8 cellular contexts compared by ENCODE assay signal in genomic region chr10:16817125-16818019, GRCh38. TPM values are rescaled to one million over a fixed set of nuclear protein-coding genes. Genes with fewer than 3 reads are reported as not detected.
DNase-seq lines count a peak whose midpoint lies in the region; ATAC-seq and TF ChIP-seq lines count a peak whose summit lies in the region.

TSS of gene RSU1 (minus strand) at chr10:16817424. CDS start at chr10:16817081, 343 bp downstream.

- no peaks in the 10 kb centered on the region for H3K27me3 ChIP-seq in left lung

- no peak for TF ChIP-seq CTCF in CD14-positive monocyte (IDR thresholded peaks at IDR 0.05)
- TF ChIP-seq CTCF in left lung (IDR thresholded peaks at IDR 0.05): no peak

- H3K4me1 ChIP-seq in left lung: peaks cover 12 to 33% of the 10 kb centered on the region in 2 donors

- H3K9me3 Mint-ChIP-seq in CD14-positive monocyte: peaks cover 5 to 10% (median 8%) of the 10 kb centered on the region in 7 donors

- intact Hi-C loops in CD14-positive monocyte (cut with micrococcal nuclease): loop anchor here in 1 of 2 donors (10.0 kb wide), 1 partner anchor 1837 kb away; the partner anchor contains the start of genes ARL5B and NSUN6
- intact Hi-C loops in left lung (cut with DNase I): no loop called here

- no peaks in the 10 kb centered on the region for H3K36me3 ChIP-seq in left lung

- H3K4me1 Mint-ChIP-seq in CD14-positive monocyte: peaks cover 53% of the 10 kb centered on the region

- H3K27ac Mint-ChIP-seq in CD14-positive monocyte: peak within 1 kb of the TSS; percentile 81 to 97 (median 93)

- peaks cover 0 to 9% of the 10 kb centered on the region in 2 donors for H3K9me3 ChIP-seq in left lung

- H3K4me3 Mint-ChIP-seq in CD14-positive monocyte: peak within 1 kb of the TSS; percentile 87 to 98

- peaks cover 0 to 10% (median 5%) of the 10 kb centered on the region in 3 donors for H3K27me3 Mint-ChIP-seq in CD14-positive monocyte (ENCODE audit: low read depth in 3 of 3)

- H3K27ac ChIP-seq in left lung: peak within 1 kb of the TSS; percentile 94 to 95

- peak within 1 kb of the TSS; percentile 71 to 88 for H3K4me3 ChIP-seq in left lung

- H3K36me3 Mint-ChIP-seq in CD14-positive monocyte: peaks cover 16 to 22% of the 10 kb centered on the region in 2 donors

- peak; percentile 100 for DNase-seq in CD14-positive monocyte (ENCODE audit: low spot score)
- peak; percentile 99 for DNase-seq in NCI-H82 (lab: John Stamatoyannopoulos, UW)
- peak; percentile 100 for DNase-seq in activated CD4-positive, alpha-beta T cell treated with anti-CD3 and anti-CD28 coated beads, Interleukin-2, amount 50 U/mL, for 48 hours
- peak; percentile 100 for DNase-seq in dermis blood vessel endothelial cell
- peak; percentile 99 to 100 for DNase-seq in left lung
- peak; percentile 99 for DNase-seq in stimulated activated CD4-positive, alpha-beta T cell treated with anti-CD3 and anti-CD28 coated beads, Interleukin-2, amount 100 ng/mL, for 48 hours

- peak; percentile 98 for ATAC-seq in GM19397 (IDR thresholded peaks at IDR 0.05; ENCODE audit: unreplicated experiment)
- peak; percentile 98 for ATAC-seq in HG03571 (IDR thresholded peaks at IDR 0.05; ENCODE audit: unreplicated experiment)
- ATAC-seq in left lung: peak; percentile 97

RNA-seq across cellular contexts. Expression of gene RSU1, which starts in this region (rescaled TPM):
- polyA plus RNA-seq in CD14-positive monocyte: 100 to 1,000 TPM; 100 to 111 TPM
- total RNA-seq in dermis blood vessel endothelial cell (63.3 and 83.7 TPM in 2 replicates), left lung (10 to 100 TPM; 73.7 to 100.0 TPM)

Comparison
In these comparisons a context has a peak if more than half of its experiments do, and no peak if none do; other contexts are left out.
1. Peak in every context shown above with its lines: DNase-seq, ATAC-seq, H3K4me3 ChIP-seq and H3K27ac ChIP-seq.